ENCODE assay signal across 1 cellular context in genomic region chr12:6058481-6059161, GRCh38.
TF ChIP-seq lines count a peak whose summit lies in the region.

No MANE protein-coding gene starts in this region.

TF ChIP-seq in H1, 55 proteins besides CTCF, POLR2A, EP300 and RAD21 (continued from another document):
- TF ChIP-seq POLR2AphosphoS5 (IDR thresholded peaks at IDR 0.05; ENCODE audit: low read depth, low read length) = no peak
- TF ChIP-seq GTF2F1 (IDR thresholded peaks at IDR 0.05; ENCODE audit: borderline replicate concordance, low read depth, low read length) = no peak
- no peak for TF ChIP-seq KDM4A (IDR thresholded peaks at IDR 0.05; ENCODE audit: low read depth, low read length, severe bottlenecking)
- no peak for TF ChIP-seq BACH1 (IDR thresholded peaks at IDR 0.05; ENCODE audit: low read length)
- TF ChIP-seq RXRA (IDR thresholded peaks at IDR 0.05; ENCODE audit: insufficient read depth, low read depth, low read length) = no peak
- TF ChIP-seq FOSL1 (IDR thresholded peaks at IDR 0.05; ENCODE audit: insufficient read depth, low read depth, low read length) = no peak
- no peak for TF ChIP-seq CHD2 (IDR thresholded peaks at IDR 0.05; ENCODE audit: low read length)
